In genomic region chr5:58738336-58738735, GRCh38 we compare ENCODE assay signal across 1 cellular context.
TF ChIP-seq lines count a peak whose summit lies in the region.

No MANE protein-coding gene starts in this region.

TF ChIP-seq in HepG2, 621 proteins besides CTCF, POLR2A, EP300 and RAD21 (continued from another document and continues in another):
- peak; percentile 37; the same call in 1 of the 2 replicates for TF ChIP-seq RARA (CRISPR knock-in tag; IDR thresholded peaks at IDR 0.05)
- TF ChIP-seq NBN (conservative IDR thresholded peaks at IDR 0.05) = no peak
- TF ChIP-seq CEBPG (CRISPR knock-in tag; IDR thresholded peaks at IDR 0.05) = no peak
- TF ChIP-seq NCOR1 (IDR thresholded peaks at IDR 0.05; ENCODE audit: borderline replicate concordance, low read length) = peak; percentile 44; the same call in 1 of the 2 replicates
- no peak for TF ChIP-seq MAF1 (CRISPR knock-in tag; IDR thresholded peaks at IDR 0.05; ENCODE audit: borderline replicate concordance)
- peak; percentile 38; the same call in 1 of the 2 replicates for TF ChIP-seq MIER3 (CRISPR knock-in tag; IDR thresholded peaks at IDR 0.05; ENCODE audit: borderline replicate concordance)
- TF ChIP-seq CSRNP2 (CRISPR knock-in tag; conservative IDR thresholded peaks at IDR 0.05; ENCODE audit: low read depth) = no peak
- TF ChIP-seq FOXP1 (IDR thresholded peaks at IDR 0.05) = no peak
- TF ChIP-seq FOXP1 (CRISPR knock-in tag; IDR thresholded peaks at IDR 0.05) = 0 out of 2 replicates have a peak, but pooled peaks have one; percentile 51
- TF ChIP-seq FOXJ3 (CRISPR knock-in tag; IDR thresholded peaks at IDR 0.05; ENCODE audit: borderline replicate concordance) = peak; percentile 82
- no peak for TF ChIP-seq ARNTL (CRISPR knock-in tag; IDR thresholded peaks at IDR 0.05)
- TF ChIP-seq ZFP36L1 (CRISPR knock-in tag; IDR thresholded peaks at IDR 0.05) = peak; percentile 62; the same call in 1 of the 2 replicates
- no peak for TF ChIP-seq ZMYM4 (CRISPR knock-in tag; IDR thresholded peaks at IDR 0.05)
- no peak for TF ChIP-seq ZNF687 (CRISPR knock-in tag; IDR thresholded peaks at IDR 0.05)
- TF ChIP-seq HOMEZ (CRISPR knock-in tag; IDR thresholded peaks at IDR 0.05; ENCODE audit: low read depth) = peak; percentile 53; the same call in 1 of the 2 replicates
- TF ChIP-seq ZFP62 (CRISPR knock-in tag; IDR thresholded peaks at IDR 0.05) = no peak
- TF ChIP-seq SOX6 (IDR thresholded peaks at IDR 0.05) = no peak
- peak; percentile 69; the same call in 1 of the 2 replicates for TF ChIP-seq SOX6 (CRISPR knock-in tag; IDR thresholded peaks at IDR 0.05)
- no peak for TF ChIP-seq RXRA (CRISPR knock-in tag; IDR thresholded peaks at IDR 0.05)
- peak; percentile 73; the same call in 1 of the 2 replicates for TF ChIP-seq DPF2 (CRISPR knock-in tag; IDR thresholded peaks at IDR 0.05; ENCODE audit: borderline replicate concordance, low read depth)
- TF ChIP-seq RXRB (CRISPR knock-in tag; IDR thresholded peaks at IDR 0.05; ENCODE audit: borderline replicate concordance) = no peak
- no peak for TF ChIP-seq CBX2 (IDR thresholded peaks at IDR 0.05; ENCODE audit: low read depth, low read length)
- TF ChIP-seq CBX2 (CRISPR knock-in tag; IDR thresholded peaks at IDR 0.05; ENCODE audit: low read depth) = no peak
- no peak for TF ChIP-seq FLYWCH1 (CRISPR knock-in tag; IDR thresholded peaks at IDR 0.05)
- no peak for TF ChIP-seq SMAD1 (CRISPR knock-in tag; IDR thresholded peaks at IDR 0.05; ENCODE audit: borderline replicate concordance, low read depth)
- peak; percentile 91; the same call in 1 of the 2 replicates for TF ChIP-seq ESRRA (CRISPR knock-in tag; IDR thresholded peaks at IDR 0.05; ENCODE audit: low read depth)
- peak; percentile 75; the same call in 1 of the 2 replicates for TF ChIP-seq HMG20A (CRISPR knock-in tag; IDR thresholded peaks at IDR 0.05; ENCODE audit: borderline replicate concordance)
- peak; percentile 89; the same call in 1 of the 2 replicates for TF ChIP-seq SALL1 (CRISPR knock-in tag; IDR thresholded peaks at IDR 0.05)
- TF ChIP-seq ELF1 (CRISPR knock-in tag; IDR thresholded peaks at IDR 0.05) = no peak
- TF ChIP-seq FOXO1 (CRISPR knock-in tag; IDR thresholded peaks at IDR 0.05) = peak; percentile 78; the same call in 1 of the 2 replicates
- no peak for TF ChIP-seq POGK (CRISPR knock-in tag; conservative IDR thresholded peaks at IDR 0.05)
- TF ChIP-seq HNF4A (CRISPR knock-in tag; IDR thresholded peaks at IDR 0.05) = peak; percentile 92
- TF ChIP-seq IKZF5 (CRISPR knock-in tag; IDR thresholded peaks at IDR 0.05) = no peak; the same call in 1 of the 2 replicates
- no peak for TF ChIP-seq ZNF772 (CRISPR knock-in tag; IDR thresholded peaks at IDR 0.05)
- TF ChIP-seq HNF4G (IDR thresholded peaks at IDR 0.05; ENCODE audit: borderline replicate concordance, low read depth, low read length) = 0 out of 2 replicates have a peak, but pooled peaks have one; percentile 34
- peak; percentile 69; the same call in 1 of the 2 replicates for TF ChIP-seq HNF4G (CRISPR knock-in tag; IDR thresholded peaks at IDR 0.05; ENCODE audit: borderline replicate concordance, low read depth)
- peak; percentile 89 for TF ChIP-seq AHDC1 (CRISPR knock-in tag; IDR thresholded peaks at IDR 0.05; ENCODE audit: borderline replicate concordance)
- peak; percentile 46; the same call in 1 of the 2 replicates for TF ChIP-seq NFIC (IDR thresholded peaks at IDR 0.05; ENCODE audit: low read length)
- no peak for TF ChIP-seq AGO1 (IDR thresholded peaks at IDR 0.05; ENCODE audit: low read depth, low read length, poor library complexity, severe bottlenecking)
- TF ChIP-seq ZNF878 (CRISPR knock-in tag; IDR thresholded peaks at IDR 0.05) = no peak
- TF ChIP-seq HDAC1 (CRISPR knock-in tag; IDR thresholded peaks at IDR 0.05) = peak; percentile 62
- peak; percentile 45 for TF ChIP-seq MED1 (CRISPR knock-in tag; IDR thresholded peaks at IDR 0.05)
- no peak for TF ChIP-seq CAMTA2 (CRISPR knock-in tag; IDR thresholded peaks at IDR 0.05; ENCODE audit: borderline replicate concordance)
- no peak for TF ChIP-seq ZNF34 (CRISPR knock-in tag; IDR thresholded peaks at IDR 0.05; ENCODE audit: borderline replicate concordance)
- TF ChIP-seq REPIN1 (CRISPR knock-in tag; IDR thresholded peaks at IDR 0.05; ENCODE audit: borderline replicate concordance, low read depth) = no peak
- TF ChIP-seq KLF11 (CRISPR knock-in tag; IDR thresholded peaks at IDR 0.05) = no peak
- no peak for TF ChIP-seq ZNF510 (CRISPR knock-in tag; IDR thresholded peaks at IDR 0.05; ENCODE audit: low read depth)
- no peak for TF ChIP-seq ZBTB3 (CRISPR knock-in tag; IDR thresholded peaks at IDR 0.05; ENCODE audit: borderline replicate concordance, low read depth)
- TF ChIP-seq MAX (IDR thresholded peaks at IDR 0.05) = 0 out of 2 replicates have a peak, but pooled peaks have one; percentile 13
- TF ChIP-seq SALL2 (CRISPR knock-in tag; IDR thresholded peaks at IDR 0.05) = no peak
- TF ChIP-seq ZEB1 (IDR thresholded peaks at IDR 0.05; ENCODE audit: insufficient replicate concordance, low read depth) = no peak
- peak; percentile 41; the same call in 1 of the 2 replicates for TF ChIP-seq SAP130 (CRISPR knock-in tag; IDR thresholded peaks at IDR 0.05; ENCODE audit: low read depth)
- TF ChIP-seq ZNF841 (CRISPR knock-in tag; IDR thresholded peaks at IDR 0.05; ENCODE audit: borderline replicate concordance) = no peak
- TF ChIP-seq MYNN (CRISPR knock-in tag; IDR thresholded peaks at IDR 0.05; ENCODE audit: low read depth) = no peak
- 0 out of 2 replicates have a peak, but pooled peaks have one; percentile 32 for TF ChIP-seq HOXA5 (CRISPR knock-in tag; IDR thresholded peaks at IDR 0.05)
- TF ChIP-seq MTERF4 (CRISPR knock-in tag; IDR thresholded peaks at IDR 0.05) = no peak
